In the genomic region with DNA sequence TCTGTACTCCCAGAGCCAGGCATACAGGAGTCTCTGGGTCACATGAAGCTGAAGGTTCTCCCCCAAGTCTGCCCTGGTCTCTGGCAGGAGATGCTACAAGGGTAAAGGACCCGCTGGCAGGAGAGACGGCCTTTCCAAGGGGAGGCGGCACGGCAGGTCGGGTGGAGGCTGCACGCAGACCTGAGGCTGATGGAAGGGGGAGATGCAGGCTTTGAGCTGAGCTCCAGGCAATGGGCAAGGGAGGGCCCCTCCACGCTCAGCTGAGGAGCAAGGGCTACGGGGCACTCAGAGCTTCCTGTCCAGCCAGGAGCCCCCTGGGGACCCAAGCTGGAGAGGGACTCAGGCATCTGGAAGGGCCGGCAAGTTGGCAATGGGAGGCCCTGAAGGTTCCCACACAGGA, we compare ENCODE assay signal across 20 cellular contexts.
"Had no signal": no experiment of that assay in that cellular context is flagged by ENCODE, and none has a peak within 500 bp of the region (broad histone marks: within the 10 kb centered on the region; RNA-seq: fewer than 3 reads in every experiment).

No MANE protein-coding gene starts in this region.

- FAIRE-seq: HTR-8/SVneo, RCC 7860 had no signal

- H3K9me3 ChIP-seq: SK-N-SH had no signal

- H3K9ac ChIP-seq: SK-N-SH had no signal

- H3K4me2 ChIP-seq: SK-N-SH had no signal

- DNase-seq: KBM-7, MM.1S, NCI-H1092 treated with DMSO at 0.1 percent for 48 hours, NCI-H1436, NCI-H187, NCI-H2029, NCI-H2081 treated with DMSO at 0.1 percent for 48 hours, NCI-H2171, NCI-H226, NCI-H446, NCI-H510A, NCI-H524 treated with DMSO at 0.1 percent for 48 hours, NCI-H69, NCI-H774, RPMI8226, SHP77, SK-N-SH had no signal

- H3K27ac ChIP-seq: HL-60 had no signal
